14 cellular contexts compared by ENCODE assay signal in the genomic region with DNA sequence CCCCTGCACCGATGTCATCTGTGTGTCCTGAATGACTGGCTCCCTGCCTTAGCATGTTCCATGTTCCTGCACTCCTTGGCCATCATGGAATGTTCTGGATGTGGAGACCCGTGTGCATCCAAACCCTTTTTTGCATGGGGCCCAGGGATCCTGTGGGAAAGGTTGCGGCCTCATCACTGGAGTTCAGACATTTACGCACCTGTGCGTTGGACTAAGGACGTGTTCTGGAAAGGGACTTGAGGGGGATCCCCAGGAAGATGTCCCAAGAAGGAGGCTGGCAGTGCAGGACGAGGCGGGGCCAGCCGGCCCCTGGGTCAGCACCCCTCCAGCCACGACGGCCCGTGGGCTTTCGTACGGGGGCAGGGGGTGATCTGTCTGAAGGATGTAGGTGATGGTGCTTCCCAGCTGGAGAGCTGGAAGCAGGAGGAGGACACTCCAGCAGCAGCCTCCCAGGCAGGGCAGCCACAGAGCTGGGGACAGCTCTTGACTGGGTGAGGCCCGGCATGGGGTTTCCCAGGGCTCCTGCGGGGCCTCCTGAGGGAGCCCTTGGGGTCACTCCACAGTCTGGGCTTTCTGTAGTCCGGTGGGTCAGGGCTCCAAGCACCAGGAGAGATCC.
DNase-seq lines count a peak whose midpoint lies in the region; ATAC-seq, FAIRE-seq and TF ChIP-seq lines count a peak whose summit lies in the region.
"Had no signal": no experiment of that assay in that cellular context is flagged by ENCODE, and none has a peak within 500 bp of the region (broad histone marks: within the 10 kb centered on the region; RNA-seq: fewer than 3 reads in every experiment).

No MANE protein-coding gene starts in this region.

- in situ Hi-C loops in K562 (cut with MboI): no loop called here
- in situ Hi-C loops in HepG2 (cut with HindIII; ENCODE audit: extremely low pct_ligation_motif_present, low pct_unique_long_range_greater_than_20kb): no loop called here

- H3K79me2 ChIP-seq in K562 (ENCODE audit: control insufficient read depth, insufficient read depth, low read length) (no peaks in the 10 kb centered on the region), HepG2 (ENCODE audit: insufficient read depth, low read length) (no peaks in the 10 kb centered on the region)

- intact Hi-C loops in K562 (cut with micrococcal nuclease): no loop called here
- intact Hi-C loops in HepG2 (cut with micrococcal nuclease; ENCODE audit: unreplicated experiment): no loop called here

- DNase-seq in activated effector memory CD4-positive, alpha-beta T cell treated with anti-CD3 and anti-CD28 coated beads, Interleukin-2, amount 50 U/mL, for 16 hours: peak; percentile 52
- DNase-seq in activated effector memory CD4-positive, alpha-beta T cell treated with Interleukin-2 at 50 U/mL for 16 hours: no peak
- DNase-seq in K562 (ENCODE audit: extremely low read depth in 1 of 4, low spot score in 3 of 4) (no peak), HepG2 (ENCODE audit: low spot score) (no peak), suprapubic skin (ENCODE audit: low spot score in 2 of 2) (peak; percentile 40 to 62)
- no peak for DNase-seq in activated naive CD4-positive, alpha-beta T cell treated with anti-CD3 and anti-CD28 coated beads, Interleukin-2, amount 50 U/mL, for 72 hours (ENCODE audit: low spot score in 2 of 2)
- DNase-seq: CD8-positive, alpha-beta memory T cell; DMS 273 treated with DMSO at 0.1 percent for 48 hours had no signal

- no peaks in the 10 kb centered on the region for H3K9me3 Mint-ChIP-seq in activated naive CD4-positive, alpha-beta T cell treated with anti-CD3 and anti-CD28 coated beads, Interleukin-2, amount 50 U/mL, for 72 hours

- H3K36me3 Mint-ChIP-seq in activated naive CD4-positive, alpha-beta T cell treated with anti-CD3 and anti-CD28 coated beads, Interleukin-2, amount 50 U/mL, for 72 hours: no peaks in the 10 kb centered on the region
- H3K36me3 Mint-ChIP-seq: CD8-positive, alpha-beta memory T cell had no signal

- peaks cover 5 to 63% of the 10 kb centered on the region in 2 experiments for H3K27me3 ChIP-seq in K562 (ENCODE audit: control insufficient read depth in 2 of 2, insufficient read depth in 2 of 2, low read length in 2 of 2)
- H3K27me3 ChIP-seq in HepG2 (ENCODE audit: control insufficient read depth in 1 of 2, insufficient read depth in 2 of 2, low read length in 2 of 2): peaks cover 1 to 23% of the 10 kb centered on the region in 2 experiments; a peak in 3 of 5 replicates
- peaks cover 8% of the 10 kb centered on the region for H3K27me3 ChIP-seq in suprapubic skin

- H3K9me1 ChIP-seq in K562 (ENCODE audit: control insufficient read depth, insufficient read depth, low read length): no peaks in the 10 kb centered on the region

- CTCF ChIA-PET in K562 (lab: Yijun Ruan, JAX; ENCODE audit: low intra/inter-chr PET ratio) (no interaction called here), HepG2 (lab: Yijun Ruan, JAX; ENCODE audit: low intra/inter-chr PET ratio, low total read pairs) (interaction anchor here (0.6 kb wide), 1 partner anchor 10 kb away, joined by 3 read pairs; no protein-coding TSS in a partner anchor)

- no peak overlapping the region for H2AFZ ChIP-seq in K562 (ENCODE audit: low read depth, low read length)
- no peak overlapping the region for H2AFZ ChIP-seq in HepG2 (ENCODE audit: low read length)

- H3K4me1 ChIP-seq in K562 (replicated peaks in 1 of 2; ENCODE audit: control insufficient read depth in 2 of 2, insufficient read depth in 2 of 2, low read length in 2 of 2) (peaks cover 5 to 40% of the 10 kb centered on the region in 2 experiments; a peak in 3 of 5 replicates), HepG2 (ENCODE audit: insufficient read depth, low read length) (peaks cover 29% of the 10 kb centered on the region), suprapubic skin (peaks cover 30% of the 10 kb centered on the region)

- FAIRE-seq in K562 (lab: Jason Lieb, UNC): no peak
- FAIRE-seq in HepG2 (lab: Jason Lieb, UNC): no peak
- FAIRE-seq: GM12878 had no signal

- TF ChIP-seq RAD21 in K562 (CRISPR knock-in tag; conservative IDR thresholded peaks at IDR 0.05 in 1 of 2, IDR thresholded peaks at IDR 0.05 in 1 of 2) (no peak), HepG2 (CRISPR knock-in tag; IDR thresholded peaks at IDR 0.05) (no peak)

- no peak overlapping the region for H3K4me3 ChIP-seq in K562
- no peak overlapping the region for H3K4me3 ChIP-seq in HepG2 (replicated peaks in 1 of 3; ENCODE audit: insufficient read depth in 1 of 3, low read depth in 2 of 3, low read length in 3 of 3)
- H3K4me3 ChIP-seq in suprapubic skin: no peak overlapping the region
- H3K4me3 ChIP-seq: GM12878 had no signal

- no peaks in the 10 kb centered on the region for H3K9me3 ChIP-seq in K562 (replicated peaks; ENCODE audit: control insufficient read depth, insufficient read depth, low read depth, low read length)
- H3K9me3 ChIP-seq in HepG2 (ENCODE audit: low read length): no peaks in the 10 kb centered on the region
- H3K9me3 ChIP-seq in suprapubic skin: no peaks in the 10 kb centered on the region

- H4K20me1 ChIP-seq in K562 (replicated peaks; ENCODE audit: control insufficient read depth, insufficient read depth, low read length): no peaks in the 10 kb centered on the region
- H4K20me1 ChIP-seq in HepG2 (ENCODE audit: insufficient read depth, low read length): no peaks in the 10 kb centered on the region

- H3K9ac ChIP-seq in K562 (ENCODE audit: insufficient read depth in 1 of 2, low read depth in 2 of 2, low read length in 2 of 2) (0 out of 4 replicates have a peak overlapping the region, but pooled peaks of 1 of the 2 experiments have one; percentile 8), HepG2 (ENCODE audit: insufficient read depth, low read depth, low read length) (no peak overlapping the region)

- ATAC-seq in K562 (0 out of 3 replicates have a peak, but pooled peaks have one; percentile 11), HepG2 (peak; percentile 8), GM21717 (IDR thresholded peaks at IDR 0.05; ENCODE audit: unreplicated experiment) (no peak), HG03342 (IDR thresholded peaks at IDR 0.05; ENCODE audit: unreplicated experiment) (no peak)
- no peak for ATAC-seq in activated naive CD4-positive, alpha-beta T cell treated with anti-CD3 and anti-CD28 coated beads, Interleukin-2, amount 50 U/mL, for 72 hours
- ATAC-seq: GM12878, HCT116 had no signal

- POLR2A ChIA-PET in K562 (lab: Yijun Ruan, JAX) (interaction anchor here (0.6 kb wide), 1 partner anchor 164 kb away, joined by 3 read pairs; no protein-coding TSS in a partner anchor), HepG2 (lab: Yijun Ruan, JAX) (no interaction called here)

- TF ChIP-seq CTCF in K562 (IDR thresholded peaks at IDR 0.05 in 2 of 3, conservative IDR thresholded peaks at IDR 0.05 in 1 of 3; ENCODE audit: insufficient read depth in 2 of 3, low read depth in 1 of 3, low read length in 3 of 3): no peak
- TF ChIP-seq CTCF in HepG2 (CRISPR knock-in tag; IDR thresholded peaks at IDR 0.05): no peak
- TF ChIP-seq CTCF in suprapubic skin (IDR thresholded peaks at IDR 0.05): no peak

- H3K36me3 ChIP-seq in K562 (ENCODE audit: control insufficient read depth, insufficient read depth, low read length) (no peaks in the 10 kb centered on the region), HepG2 (replicated peaks in 1 of 2; ENCODE audit: control insufficient read depth in 1 of 2, insufficient read depth in 2 of 2, low read length in 2 of 2) (no peaks in the 10 kb centered on the region), suprapubic skin (no peaks in the 10 kb centered on the region)

- BruUV-seq in K562 (replicated peaks; lab: Mats Ljungman, UMichigan) (no TSS peak), HepG2 (replicated peaks; lab: Mats Ljungman, UMichigan) (no TSS peak)

- TF ChIP-seq POLR2A in K562 (conservative IDR thresholded peaks at IDR 0.05) (no peak), HepG2 (IDR thresholded peaks at IDR 0.05; ENCODE audit: insufficient read depth in 1 of 2, low read depth in 2 of 2, low read length in 2 of 2) (no peak), suprapubic skin (IDR thresholded peaks at IDR 0.05) (no peak)

- H3K4me2 ChIP-seq in K562 (ENCODE audit: insufficient read depth, low read length): no peak overlapping the region
- H3K4me2 ChIP-seq in HepG2 (ENCODE audit: low read depth, low read length): no peak overlapping the region

- H3K27ac ChIP-seq in K562 (ENCODE audit: extremely low read depth, low read depth, low read length) (no peak overlapping the region), HepG2 (ENCODE audit: extremely low read length, insufficient read depth, low read length) (no peak overlapping the region), suprapubic skin (no peak overlapping the region)
- H3K27ac ChIP-seq: 22Rv1, HL-60 had no signal

- no peak overlapping the region for H3K27ac Mint-ChIP-seq in activated naive CD4-positive, alpha-beta T cell treated with anti-CD3 and anti-CD28 coated beads, Interleukin-2, amount 50 U/mL, for 72 hours
- H3K27ac Mint-ChIP-seq: CD8-positive, alpha-beta memory T cell had no signal

- 36% methylated on average over 16 of the region's 17 CpGs for WGBS in K562 (ENCODE audit: insufficient coverage, low coverage, missing lambda C conversion rate)
- WGBS in HepG2 (ENCODE audit: low lambda C conversion rate): 92% methylated on average over 14 of the region's 17 CpGs
- WGBS in suprapubic skin: 88% methylated on average over 14 of the region's 17 CpGs

- TF ChIP-seq EP300 in K562 (IDR thresholded peaks at IDR 0.05; ENCODE audit: low read length) (no peak), HepG2 (IDR thresholded peaks at IDR 0.05; ENCODE audit: low read depth in 2 of 2, low read length in 2 of 2) (no peak), HepG2 (CRISPR knock-in tag; IDR thresholded peaks at IDR 0.05; ENCODE audit: borderline replicate concordance) (no peak), suprapubic skin (IDR thresholded peaks at IDR 0.05) (no peak)

TF ChIP-seq in K562, 482 proteins besides CTCF, POLR2A, EP300 and RAD21 (continues in another document):
- TF ChIP-seq PTTG1 (tag; IDR thresholded peaks at IDR 0.05; ENCODE audit: low read depth): no peak
- no peak for TF ChIP-seq TBL1XR1 (IDR thresholded peaks at IDR 0.05; ENCODE audit: low read length in 2 of 2)
- TF ChIP-seq ZNF140 (CRISPR knock-in tag; IDR thresholded peaks at IDR 0.05): no peak
- TF ChIP-seq ZNF79 (CRISPR knock-in tag; IDR thresholded peaks at IDR 0.05; ENCODE audit: low read depth): no peak
- no peak for TF ChIP-seq NCOA1 (IDR thresholded peaks at IDR 0.05; ENCODE audit: low read depth)
- no peak for TF ChIP-seq SUPT5H (IDR thresholded peaks at IDR 0.05)
- no peak for TF ChIP-seq ZNF12 (CRISPR knock-in tag; IDR thresholded peaks at IDR 0.05)

TF ChIP-seq in HepG2, 621 proteins besides CTCF, POLR2A, EP300 and RAD21 (continues in another document):
- no peak for TF ChIP-seq ZNF883 (CRISPR knock-in tag; IDR thresholded peaks at IDR 0.05; ENCODE audit: not compliant biosample characterization)

Comparison
In these comparisons a context has a peak if more than half of its experiments do, and no peak if none do; other contexts are left out.
1. DNase-seq: peak in activated effector memory CD4-positive, alpha-beta T cell treated with anti-CD3 and anti-CD28 coated beads, Interleukin-2, amount 50 U/mL, for 16 hours (single experiment) and suprapubic skin (2 of 2); none in activated effector memory CD4-positive, alpha-beta T cell treated with Interleukin-2 at 50 U/mL for 16 hours (single experiment), K562 (0 of 4), HepG2 (single experiment) and activated naive CD4-positive, alpha-beta T cell treated with anti-CD3 and anti-CD28 coated beads, Interleukin-2, amount 50 U/mL, for 72 hours (0 of 2).
2. ATAC-seq: peak in K562 (single experiment) and HepG2 (single experiment); none in GM21717 (single experiment), HG03342 (single experiment) and activated naive CD4-positive, alpha-beta T cell treated with anti-CD3 and anti-CD28 coated beads, Interleukin-2, amount 50 U/mL, for 72 hours (0 of 2).